In the genomic region with DNA sequence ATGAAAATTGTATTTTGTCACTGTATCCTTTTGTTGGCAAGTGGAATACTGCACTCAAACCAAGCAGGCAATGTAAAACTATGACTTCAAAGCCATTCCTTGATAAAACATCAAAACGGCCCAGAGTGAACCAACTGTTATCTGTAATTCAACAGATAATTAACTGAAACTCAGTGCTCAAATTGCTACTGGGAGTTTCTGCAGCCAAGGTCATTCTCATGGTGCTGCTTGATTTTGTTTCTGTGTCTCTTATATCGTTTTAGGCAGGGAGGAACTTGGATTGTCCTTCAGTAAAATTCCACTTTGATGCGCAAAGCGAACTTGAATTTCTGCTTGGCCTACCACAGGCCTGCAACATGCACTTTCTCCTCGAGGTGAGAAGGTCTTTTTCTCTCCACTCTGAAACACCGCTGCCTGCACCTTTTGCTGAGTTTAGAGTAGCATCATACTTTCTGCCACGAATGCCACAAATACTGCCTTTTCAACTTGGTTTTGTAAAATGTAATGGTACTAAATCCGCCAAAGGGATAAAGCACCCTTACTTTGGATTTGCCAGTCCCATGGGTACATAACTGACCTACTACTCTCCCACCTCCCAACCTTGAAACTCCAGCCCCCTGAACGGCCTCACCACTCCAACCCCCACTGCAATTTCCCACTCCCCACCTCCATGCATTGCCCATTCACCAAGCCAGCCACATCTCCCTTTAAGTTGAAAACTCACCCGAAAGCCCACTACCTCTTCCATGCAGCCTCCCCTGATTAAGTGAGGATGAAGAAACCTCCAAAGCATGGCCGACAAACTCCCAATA, we compare ENCODE assay signal across 2 cellular contexts.
TF ChIP-seq lines count a peak whose summit lies in the region.

No MANE protein-coding gene starts in this region.

TF ChIP-seq in SK-N-SH, 30 proteins besides CTCF, POLR2A, EP300 and RAD21 (continued from another document):
- TF ChIP-seq REST (IDR thresholded peaks at IDR 0.05; ENCODE audit: low read depth, low read length) (no peak), SIN3A (IDR thresholded peaks at IDR 0.05; ENCODE audit: borderline replicate concordance, low read depth, low read length) (no peak), TEAD4 (IDR thresholded peaks at IDR 0.05; ENCODE audit: borderline replicate concordance, insufficient read depth) (no peak), ELF1 (IDR thresholded peaks at IDR 0.05) (no peak), CHD2 (IDR thresholded peaks at IDR 0.05; ENCODE audit: low read length, partially characterized antibody) (no peak)

TF ChIP-seq in SK-N-SH treated with all-trans-retinoic acid at 6 μM for 48 hours, 23 proteins besides CTCF, POLR2A, EP300 and RAD21 (continued from another document):
- no peak for TF ChIP-seq PPARA (CRISPR knock-in tag; IDR thresholded peaks at IDR 0.05; ENCODE audit: borderline replicate concordance)
- no peak for TF ChIP-seq CSDC2 (CRISPR knock-in tag; IDR thresholded peaks at IDR 0.05)
- TF ChIP-seq ARNTL (CRISPR knock-in tag; IDR thresholded peaks at IDR 0.05; ENCODE audit: borderline replicate concordance, low read depth), result no peak
- no peak for TF ChIP-seq SNAI2 (CRISPR knock-in tag; IDR thresholded peaks at IDR 0.05)
- no peak for TF ChIP-seq CSRNP3 (CRISPR knock-in tag; IDR thresholded peaks at IDR 0.05)
- TF ChIP-seq, protein P1, sequence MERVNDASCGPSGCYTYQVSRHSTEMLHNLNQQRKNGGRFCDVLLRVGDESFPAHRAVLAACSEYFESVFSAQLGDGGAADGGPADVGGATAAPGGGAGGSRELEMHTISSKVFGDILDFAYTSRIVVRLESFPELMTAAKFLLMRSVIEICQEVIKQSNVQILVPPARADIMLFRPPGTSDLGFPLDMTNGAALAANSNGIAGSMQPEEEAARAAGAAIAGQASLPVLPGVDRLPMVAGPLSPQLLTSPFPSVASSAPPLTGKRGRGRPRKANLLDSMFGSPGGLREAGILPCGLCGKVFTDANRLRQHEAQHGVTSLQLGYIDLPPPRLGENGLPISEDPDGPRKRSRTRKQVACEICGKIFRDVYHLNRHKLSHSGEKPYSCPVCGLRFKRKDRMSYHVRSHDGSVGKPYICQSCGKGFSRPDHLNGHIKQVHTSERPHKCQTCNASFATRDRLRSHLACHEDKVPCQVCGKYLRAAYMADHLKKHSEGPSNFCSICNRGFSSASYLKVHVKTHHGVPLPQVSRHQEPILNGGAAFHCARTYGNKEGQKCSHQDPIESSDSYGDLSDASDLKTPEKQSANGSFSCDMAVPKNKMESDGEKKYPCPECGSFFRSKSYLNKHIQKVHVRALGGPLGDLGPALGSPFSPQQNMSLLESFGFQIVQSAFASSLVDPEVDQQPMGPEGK (CRISPR knock-in tag; IDR thresholded peaks at IDR 0.05; ENCODE audit: borderline replicate concordance), result no peak
- TF ChIP-seq CREB5 (CRISPR knock-in tag; IDR thresholded peaks at IDR 0.05; ENCODE audit: low read depth), result no peak
- TF ChIP-seq BACH2 (CRISPR knock-in tag; IDR thresholded peaks at IDR 0.05; ENCODE audit: borderline replicate concordance), result no peak
- TF ChIP-seq ZNF70 (CRISPR knock-in tag; IDR thresholded peaks at IDR 0.05), result no peak
- no peak for TF ChIP-seq ZNF565 (CRISPR knock-in tag; conservative IDR thresholded peaks at IDR 0.05; ENCODE audit: low read depth)
- TF ChIP-seq ISL1 (CRISPR knock-in tag; IDR thresholded peaks at IDR 0.05), result no peak
- TF ChIP-seq ZNF8 (CRISPR knock-in tag; IDR thresholded peaks at IDR 0.05), result no peak
- TF ChIP-seq OSR1 (CRISPR knock-in tag; IDR thresholded peaks at IDR 0.05), result no peak
- no peak for TF ChIP-seq ZFP3 (CRISPR knock-in tag; IDR thresholded peaks at IDR 0.05)
- no peak for TF ChIP-seq GLIS3 (CRISPR knock-in tag; IDR thresholded peaks at IDR 0.05)
- TF ChIP-seq TOX (CRISPR knock-in tag; IDR thresholded peaks at IDR 0.05; ENCODE audit: borderline replicate concordance), result no peak
- TF ChIP-seq ESRRG (CRISPR knock-in tag; IDR thresholded peaks at IDR 0.05), result no peak
- TF ChIP-seq ZFP30 (CRISPR knock-in tag; IDR thresholded peaks at IDR 0.05), result no peak
